Comparison of ENCODE assay signal across 11 cellular contexts in the genomic region with DNA sequence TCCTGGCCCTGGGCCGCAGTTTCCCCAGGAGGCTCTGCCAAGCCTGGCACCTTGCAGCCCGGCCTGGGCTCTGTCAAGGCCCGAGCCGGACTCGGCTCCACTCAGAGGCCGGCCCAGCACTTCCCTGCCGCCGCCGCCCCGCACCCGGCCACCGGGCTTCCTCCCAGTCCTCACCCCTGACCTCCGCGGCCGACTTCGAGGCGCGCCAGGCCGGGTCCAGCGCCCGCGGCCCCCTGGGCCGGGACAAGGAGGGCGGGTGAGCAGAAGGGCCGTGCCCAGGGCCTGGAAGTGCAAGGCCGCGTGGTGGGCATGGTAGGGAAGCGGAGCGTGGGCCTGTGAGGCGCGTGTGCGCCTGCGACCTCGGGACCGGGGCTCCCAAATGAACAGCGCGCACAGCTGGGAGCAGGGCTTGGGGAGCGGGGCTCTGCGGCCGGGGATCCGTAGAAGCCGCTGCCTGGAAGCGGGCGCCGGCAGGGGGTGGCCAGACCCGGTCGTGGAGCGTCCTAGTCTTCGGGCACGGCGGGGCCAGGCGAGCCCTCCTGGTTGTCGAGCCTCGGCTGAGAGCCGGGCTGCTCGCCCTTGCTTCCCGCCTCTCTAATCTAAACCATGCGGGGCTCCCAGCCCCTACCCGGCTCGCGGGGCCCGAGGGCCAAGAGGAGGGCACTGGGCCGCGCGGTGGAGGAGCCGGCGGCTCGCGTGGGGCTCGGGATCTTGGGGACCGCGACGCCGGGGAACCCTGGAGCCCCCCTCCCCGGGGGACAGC.
A peak's percentile ranks its signal among the peaks of the same experiment; 100 is the strongest.
DNase-seq lines count a peak whose midpoint lies in the region; ATAC-seq and TF ChIP-seq lines count a peak whose summit lies in the region.
"Had no signal": no experiment of that assay in that cellular context is flagged by ENCODE, and none has a peak within 500 bp of the region (broad histone marks: within the 10 kb centered on the region; RNA-seq: fewer than 3 reads in every experiment).

No MANE protein-coding gene starts in this region.

- peaks cover 20% of the 10 kb centered on the region for H3K4me1 Mint-ChIP-seq in central memory CD8-positive, alpha-beta T cell

- no peak overlapping the region for H3K9ac ChIP-seq in HUES48 (ENCODE audit: low read depth, low read length)

- H3K9me3 Mint-ChIP-seq in central memory CD8-positive, alpha-beta T cell, result no peaks in the 10 kb centered on the region

- H3K27me3 Mint-ChIP-seq in central memory CD8-positive, alpha-beta T cell, result peaks cover 58% of the 10 kb centered on the region

- peak overlapping the region; percentile 47 for H3K4me3 Mint-ChIP-seq in central memory CD8-positive, alpha-beta T cell

- H3K36me3 ChIP-seq in HUES48 (ENCODE audit: control insufficient read depth, insufficient read depth, low read length), result no peaks in the 10 kb centered on the region

- no peaks in the 10 kb centered on the region for H3K9me3 ChIP-seq in HUES48 (ENCODE audit: control insufficient read depth, insufficient read depth, low read length)

- H3K4me3 ChIP-seq in HUES48 (ENCODE audit: low read depth, low read length) (peak overlapping the region; percentile 53), skin epidermis (peak overlapping the region in 5 of 7 experiments; percentile 3 to 18 (median 11))

- ATAC-seq in central memory CD8-positive, alpha-beta T cell (replicated peaks; ENCODE audit: extremely low read depth, poor library complexity, severe bottlenecking), result no peak

- 0 out of 2 replicates have a peak, but pooled peaks cover 6% of the 10 kb centered on the region for H3K4me1 ChIP-seq in HUES48 (ENCODE audit: control insufficient read depth, insufficient read depth, low read length)

- no peak overlapping the region for H3K27ac Mint-ChIP-seq in central memory CD8-positive, alpha-beta T cell (ENCODE audit: low read depth)

- DNase-seq in central memory CD8-positive, alpha-beta T cell (ENCODE audit: low spot score in 2 of 2), result no peak
- peak; percentile 52 for DNase-seq in iPS-NIHi7 (ENCODE audit: extremely low spot score)
- DNase-seq in GM20000 (ENCODE audit: low spot score), result no peak
- DNase-seq in globus pallidus (ENCODE audit: low spot score), result no peak
- DNase-seq in NCI-H2196 treated with DMSO at 0.1 percent for 48 hours (lab: John Stamatoyannopoulos, UW; ENCODE audit: unreplicated experiment), result no peak
- DNase-seq in anterior cingulate cortex (lab: John Stamatoyannopoulos, UW), result no peak
- DNase-seq: activated CD4-positive, alpha-beta T cell treated with anti-CD3 and anti-CD28 coated beads for 4 hours; NCI-H1092; small intestine had no signal

- no peak for TF ChIP-seq CTCF in GM20000 (IDR thresholded peaks at IDR 0.05; ENCODE audit: extremely low read depth, missing control alignments)

- H3K27ac ChIP-seq in HUES48 (ENCODE audit: low read depth, low read length) (no peak overlapping the region), skin epidermis (no peak overlapping the region)

- peaks cover 3% of the 10 kb centered on the region for H3K36me3 Mint-ChIP-seq in central memory CD8-positive, alpha-beta T cell (ENCODE audit: insufficient read depth)

- H3K27me3 ChIP-seq in HUES48 (ENCODE audit: control insufficient read depth, insufficient read depth, low read length), result peaks cover 100% of the 10 kb centered on the region
